Comparison of ENCODE assay signal across 16 cellular contexts in the genomic region with DNA sequence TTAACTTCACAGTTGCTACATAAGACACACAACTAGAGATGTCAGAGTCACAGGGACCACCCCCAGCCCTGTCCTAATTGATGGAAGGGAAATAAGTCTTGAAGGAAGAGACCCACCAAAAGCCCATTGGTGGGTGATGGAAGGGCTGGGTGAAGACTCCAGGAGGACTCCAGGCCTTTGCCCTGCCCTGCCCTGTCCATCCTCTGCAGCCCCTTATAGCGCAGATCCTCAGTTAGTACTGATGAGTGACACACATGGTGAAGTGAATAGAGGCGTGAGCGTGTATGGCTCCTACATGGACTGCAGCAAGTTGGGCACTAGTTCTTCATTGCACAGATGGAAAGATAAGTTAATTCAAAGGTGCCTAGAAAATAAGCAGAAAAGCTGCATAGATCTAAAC.
DNase-seq lines count a peak whose midpoint lies in the region; ATAC-seq and TF ChIP-seq lines count a peak whose summit lies in the region.
"Had no signal": no experiment of that assay in that cellular context is flagged by ENCODE, and none has a peak within 500 bp of the region (broad histone marks: within the 10 kb centered on the region; RNA-seq: fewer than 3 reads in every experiment).

No MANE protein-coding gene starts in this region.

- H4K8ac ChIP-seq in neuronal stem cell (ENCODE audit: low read depth, low read length): no peak overlapping the region

- no peaks in the 10 kb centered on the region for H3K27me3 ChIP-seq in dorsolateral prefrontal cortex
- H3K27me3 ChIP-seq in neuronal stem cell (ENCODE audit: control insufficient read depth in 3 of 3, insufficient read depth in 3 of 3, low read depth in 1 of 3, low read length in 3 of 3): no peaks in the 10 kb centered on the region
- peaks cover 0 to 5% (median 0%) of the 10 kb centered on the region in 3 donors for H3K27me3 ChIP-seq in stomach

- WGBS in neuronal stem cell (ENCODE audit: extremely low coverage in 2 of 2, insufficient read length in 2 of 2, insufficient replicate concordance in 1 of 2), 2 donors: no CpG with 5 or more reads among the region's 3 CpGs
- 92 to 98% (median 95%) methylated on average over 3 of the region's 3 CpGs for WGBS in stomach, 5 donors

- no peak for TF ChIP-seq POLR2A in stomach (IDR thresholded peaks at IDR 0.05)

- TF ChIP-seq EP300 in stomach (IDR thresholded peaks at IDR 0.05): no peak

- intact Hi-C loops in dorsolateral prefrontal cortex (cut with DNase I): no loop called here
- intact Hi-C loops in stomach (cut with DNase I; ENCODE audit: low total_unique reads): no loop called here

- no peak overlapping the region for H3K4me3 ChIP-seq in dorsolateral prefrontal cortex
- H3K4me3 ChIP-seq in neuronal stem cell (ENCODE audit: low read length in 2 of 2): no peak overlapping the region
- no peak overlapping the region for H3K4me3 ChIP-seq in stomach
- H3K4me3 ChIP-seq: GM23338 had no signal

- H3K23ac ChIP-seq in neuronal stem cell (ENCODE audit: low read depth, low read length, poor library complexity): no peak overlapping the region

- peak overlapping the region; percentile 10 for H3K14ac ChIP-seq in neuronal stem cell (ENCODE audit: low read length)

- TF ChIP-seq CTCF in dorsolateral prefrontal cortex (IDR thresholded peaks at IDR 0.05 in 54 of 56, conservative IDR thresholded peaks at IDR 0.05 in 2 of 56; ENCODE audit: low read depth in 1 of 56, partially characterized antibody in 56 of 56): no peak
- TF ChIP-seq CTCF in stomach (IDR thresholded peaks at IDR 0.05): no peak

- no peaks in the 10 kb centered on the region for H3K36me3 ChIP-seq in neuronal stem cell (replicated peaks in 1 of 2; ENCODE audit: control insufficient read depth in 2 of 2, insufficient read depth in 2 of 2, low read length in 2 of 2)
- no peaks in the 10 kb centered on the region for H3K36me3 ChIP-seq in stomach

- peak overlapping the region; percentile 60 for H2BK5ac ChIP-seq in neuronal stem cell (ENCODE audit: low read length)

- H3K9me3 ChIP-seq in neuronal stem cell (replicated peaks in 1 of 2; ENCODE audit: control insufficient read depth in 2 of 2, insufficient read depth in 1 of 2, low read depth in 1 of 2, low read length in 2 of 2) (peaks cover 0 to 3% of the 10 kb centered on the region in 2 donors), stomach (no peaks in the 10 kb centered on the region)

- no peak overlapping the region for H2BK12ac ChIP-seq in neuronal stem cell (ENCODE audit: low read length)

- peak in 1 of 10 donors; percentile 20 for DNase-seq in dorsolateral prefrontal cortex
- no peak for DNase-seq in neuronal stem cell (ENCODE audit: low spot score)
- peak; percentile 14 for DNase-seq in stomach
- no peak for DNase-seq in hypothalamus (lab: John Stamatoyannopoulos, UW)
- no peak for DNase-seq in effector CD4-positive, alpha-beta T cell
- no peak for DNase-seq in UCSD-AML1 (lab: John Stamatoyannopoulos, UW; ENCODE audit: unreplicated experiment)
- DNase-seq: Calu3; CD4-positive, alpha-beta memory T cell; COR-L47; DMS53; DND-41; H9 had no signal

- no peak overlapping the region for H2BK15ac ChIP-seq in neuronal stem cell (ENCODE audit: low read length)

- H3K4me2 ChIP-seq in neuronal stem cell (ENCODE audit: insufficient read depth, low read length, poor library complexity, severe bottlenecking): no peak overlapping the region
- H3K4me2 ChIP-seq: GM23338 had no signal

- no peak overlapping the region for H4K91ac ChIP-seq in neuronal stem cell (ENCODE audit: low read depth, low read length, poor library complexity)

- no peak overlapping the region for H3K18ac ChIP-seq in neuronal stem cell (ENCODE audit: low read length)

- no peak overlapping the region for H3K9ac ChIP-seq in neuronal stem cell (ENCODE audit: low read depth, low read length, poor library complexity)

- H3K79me1 ChIP-seq in neuronal stem cell (ENCODE audit: low read depth, low read length): no peaks in the 10 kb centered on the region

- no peak overlapping the region for H2BK120ac ChIP-seq in neuronal stem cell (ENCODE audit: low read depth, low read length)

- H2AK5ac ChIP-seq in neuronal stem cell (ENCODE audit: low read depth, low read length): no peak overlapping the region

- H3K4me1 ChIP-seq in neuronal stem cell (ENCODE audit: control insufficient read depth in 2 of 2, insufficient read depth in 1 of 2, low read depth in 1 of 2, low read length in 2 of 2) (no peaks in the 10 kb centered on the region), stomach (no peaks in the 10 kb centered on the region)

- H3K27ac ChIP-seq in dorsolateral prefrontal cortex (peak overlapping the region in 46 of 59 donors; percentile 1 to 80 (median 58)), neuronal stem cell (replicated peaks; ENCODE audit: low read length) (no peak overlapping the region), stomach (no peak overlapping the region), temporal lobe (ENCODE audit: low read depth, low read length) (peak overlapping the region; percentile 9)

- no peak overlapping the region for H2AFZ ChIP-seq in neuronal stem cell (ENCODE audit: low read length)
- H2AFZ ChIP-seq: GM23338 had no signal

- H3K4ac ChIP-seq in neuronal stem cell (ENCODE audit: low read length): no peak overlapping the region

- no peak for ATAC-seq in HG03139 (IDR thresholded peaks at IDR 0.05; ENCODE audit: unreplicated experiment)
- ATAC-seq: GM23338, HCT116 had no signal

Comparison
In these comparisons a context has a peak if more than half of its experiments do, and no peak if none do; other contexts are left out.
1. H3K27ac ChIP-seq: peak in dorsolateral prefrontal cortex (46 of 59) and temporal lobe (single experiment); none in neuronal stem cell (single experiment) and stomach (0 of 5).